10 cellular contexts compared by ENCODE assay signal in genomic region chr18:76518073-76518472, GRCh38. TPM values are rescaled to one million over a fixed set of nuclear protein-coding genes. Genes with fewer than 3 reads are reported as not detected.
DNase-seq lines count a peak whose midpoint lies in the region; ATAC-seq and TF ChIP-seq lines count a peak whose summit lies in the region.
"Had no signal": no experiment of that assay in that cellular context is flagged by ENCODE, and none has a peak within 500 bp of the region (broad histone marks: within the 10 kb centered on the region; RNA-seq: fewer than 3 reads in every experiment).

No MANE protein-coding gene starts in this region.

- no peak overlapping the region for H3K9ac ChIP-seq in SU-DHL-6 (ENCODE audit: low read length)

- H3K4me3 ChIP-seq in SU-DHL-6 (ENCODE audit: insufficient read depth, low read length, poor library complexity, severe bottlenecking) (no peak overlapping the region), iPS-11a (ENCODE audit: low read depth, low read length) (peak overlapping the region; percentile 2), aorta (ENCODE audit: low read length in 2 of 2) (no peak overlapping the region)

- no peak for ATAC-seq in stimulated activated memory B cell treated with anti-CD40 and anti-IgM and Interleukin-4, amounts not matched to agents 10 μg/mL and 1 μg/mL and 100 μg/mL, for 72 hours
- no peak for ATAC-seq in aorta (ENCODE audit: low FRiP score)

- peak overlapping the region; percentile 2 for H2AFZ ChIP-seq in SU-DHL-6 (ENCODE audit: low read depth, low read length, severe bottlenecking)

- 74 to 81% methylated on average over 5 of the region's 5 CpGs for WGBS in aorta, 2 donors

- no peak for DNase-seq in T-helper 2 cell treated with Interferon-gamma antibody and Interleukin-4, amounts not matched to agents 5 μg/mL and 100 μg/mL, for 36 hours (ENCODE audit: low spot score)
- DNase-seq in T-helper 2 cell (no peak), kidney glomerular epithelial cell (lab: John Stamatoyannopoulos, UW) (no peak), aorta (no peak), cerebellar nuclear complex (lab: John Stamatoyannopoulos, UW) (no peak)
- DNase-seq: ACHN, NCI-H1694 treated with DMSO at 0.1 percent for 48 hours had no signal

- peaks cover 42% of the 10 kb centered on the region for H3K27me3 Mint-ChIP-seq in T-helper 2 cell treated with Interferon-gamma antibody and Interleukin-4, amounts not matched to agents 5 μg/mL and 100 μg/mL, for 36 hours (ENCODE audit: low read depth)
- H3K27me3 Mint-ChIP-seq in stimulated activated memory B cell treated with anti-CD40 and anti-IgM and Interleukin-4, amounts not matched to agents 10 μg/mL and 1 μg/mL and 100 μg/mL, for 72 hours, result peaks cover 11% of the 10 kb centered on the region

- TF ChIP-seq CTCF in SU-DHL-6 (IDR thresholded peaks at IDR 0.05; ENCODE audit: insufficient read depth, low read length, poor library complexity, severe bottlenecking), result no peak

- intact Hi-C loops in aorta (cut with DNase I), result no loop called here

- H3K9me3 ChIP-seq in SU-DHL-6 (ENCODE audit: insufficient read depth, low read length) (no peaks in the 10 kb centered on the region), aorta (ENCODE audit: control insufficient read depth, low read length) (no peaks in the 10 kb centered on the region)

- H3K36me3 Mint-ChIP-seq in T-helper 2 cell treated with Interferon-gamma antibody and Interleukin-4, amounts not matched to agents 5 μg/mL and 100 μg/mL, for 36 hours (ENCODE audit: low read depth), result no peaks in the 10 kb centered on the region
- H3K36me3 Mint-ChIP-seq in stimulated activated memory B cell treated with anti-CD40 and anti-IgM and Interleukin-4, amounts not matched to agents 10 μg/mL and 1 μg/mL and 100 μg/mL, for 72 hours, result no peaks in the 10 kb centered on the region

- no peak overlapping the region for H3K4me2 ChIP-seq in SU-DHL-6 (ENCODE audit: low read depth, low read length, poor library complexity, severe bottlenecking)

- H4K20me1 ChIP-seq in SU-DHL-6 (ENCODE audit: low read depth, low read length), result no peaks in the 10 kb centered on the region

- no peaks in the 10 kb centered on the region for H3K79me2 ChIP-seq in SU-DHL-6 (ENCODE audit: insufficient read depth, low read length)

- no peaks in the 10 kb centered on the region for H3K4me1 ChIP-seq in aorta (ENCODE audit: control insufficient read depth in 1 of 2, insufficient read depth in 2 of 2, low read length in 2 of 2)

- no peak overlapping the region for H3K27ac ChIP-seq in SU-DHL-6 (ENCODE audit: low read depth, low read length)
- no peak overlapping the region for H3K27ac ChIP-seq in aorta (ENCODE audit: low read depth in 1 of 2, low read length in 2 of 2)

- H3K4me3 Mint-ChIP-seq in T-helper 2 cell treated with Interferon-gamma antibody and Interleukin-4, amounts not matched to agents 5 μg/mL and 100 μg/mL, for 36 hours, result peak overlapping the region; percentile 43
- peak overlapping the region; percentile 69 for H3K4me3 Mint-ChIP-seq in stimulated activated memory B cell treated with anti-CD40 and anti-IgM and Interleukin-4, amounts not matched to agents 10 μg/mL and 1 μg/mL and 100 μg/mL, for 72 hours

- peaks cover 3% of the 10 kb centered on the region for H3K4me1 Mint-ChIP-seq in T-helper 2 cell treated with Interferon-gamma antibody and Interleukin-4, amounts not matched to agents 5 μg/mL and 100 μg/mL, for 36 hours (ENCODE audit: low read depth)
- H3K4me1 Mint-ChIP-seq in stimulated activated memory B cell treated with anti-CD40 and anti-IgM and Interleukin-4, amounts not matched to agents 10 μg/mL and 1 μg/mL and 100 μg/mL, for 72 hours, result peaks cover 16% of the 10 kb centered on the region

- no peaks in the 10 kb centered on the region for H3K36me3 ChIP-seq in SU-DHL-6 (ENCODE audit: low read length)
- no peaks in the 10 kb centered on the region for H3K36me3 ChIP-seq in aorta (ENCODE audit: control insufficient read depth in 1 of 2, insufficient read depth in 2 of 2, low read length in 1 of 2)

- no peak overlapping the region for H3K27ac Mint-ChIP-seq in T-helper 2 cell treated with Interferon-gamma antibody and Interleukin-4, amounts not matched to agents 5 μg/mL and 100 μg/mL, for 36 hours
- H3K27ac Mint-ChIP-seq in stimulated activated memory B cell treated with anti-CD40 and anti-IgM and Interleukin-4, amounts not matched to agents 10 μg/mL and 1 μg/mL and 100 μg/mL, for 72 hours, result peak overlapping the region; percentile 32

- no peaks in the 10 kb centered on the region for H3K9me3 Mint-ChIP-seq in T-helper 2 cell treated with Interferon-gamma antibody and Interleukin-4, amounts not matched to agents 5 μg/mL and 100 μg/mL, for 36 hours
- H3K9me3 Mint-ChIP-seq in stimulated activated memory B cell treated with anti-CD40 and anti-IgM and Interleukin-4, amounts not matched to agents 10 μg/mL and 1 μg/mL and 100 μg/mL, for 72 hours, result no peaks in the 10 kb centered on the region

- H3K9me2 ChIP-seq in SU-DHL-6 (replicated peaks; ENCODE audit: insufficient read depth, low read length), result no peaks in the 10 kb centered on the region

- H3K27me3 ChIP-seq in SU-DHL-6 (ENCODE audit: low read length) (no peaks in the 10 kb centered on the region), aorta (ENCODE audit: control insufficient read depth in 1 of 2, insufficient read depth in 2 of 2, low read length in 1 of 2) (no peaks in the 10 kb centered on the region)

- no peaks in the 10 kb centered on the region for H3F3A ChIP-seq in SU-DHL-6 (ENCODE audit: insufficient read depth)

RNA-seq across cellular contexts. Expression of gene ZNF516, which starts 23.0 kb away (rescaled TPM):
- 10 to 100 TPM; 26.0 to 55.6 TPM for total RNA-seq in aorta
- polyA plus RNA-seq in aorta, result 1 to 10 TPM; 2.0 to 8.1 TPM
